In the genomic region with DNA sequence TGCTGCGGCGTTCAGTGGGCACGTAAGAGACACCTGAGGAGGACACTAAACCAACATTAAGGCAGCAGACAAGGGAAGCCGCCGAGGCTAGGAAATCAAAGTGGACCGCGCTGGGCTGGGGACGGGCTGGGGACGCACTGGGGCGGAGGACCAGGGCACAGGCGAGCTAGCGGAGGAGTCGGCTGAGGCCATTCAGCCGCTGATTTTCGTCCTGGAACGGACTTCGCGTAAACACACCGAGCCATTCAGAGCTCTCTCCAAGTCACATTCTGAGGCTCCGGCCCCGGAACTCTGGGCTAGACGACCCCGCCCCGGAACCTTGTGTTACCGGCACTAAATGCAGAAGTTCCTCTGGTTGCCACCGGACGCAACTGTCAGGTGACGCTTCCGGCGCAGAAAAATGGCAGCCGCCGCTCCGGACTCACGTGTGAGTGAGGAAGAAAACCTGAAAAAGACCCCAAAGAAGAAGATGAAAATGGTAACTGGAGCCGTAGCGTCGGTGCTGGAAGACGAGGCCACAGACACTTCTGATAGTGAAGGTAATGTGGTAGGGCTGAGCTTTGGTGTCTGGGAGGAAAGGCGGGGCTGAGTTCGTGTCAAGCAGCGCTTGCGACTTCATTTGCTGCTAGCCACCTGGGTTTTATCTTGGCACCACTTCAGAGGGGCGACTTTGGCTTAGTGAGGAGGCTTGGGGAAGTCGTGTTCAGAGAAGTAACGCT, we compare ENCODE assay signal across 1 cellular context.
TF ChIP-seq lines count a peak whose summit lies in the region.

Gene RRP15 (plus strand): TSS at position 377 of the 719 bp plus-strand sequence. CDS start 24 bp downstream, at position 401.

TF ChIP-seq in HEK293, 187 proteins besides CTCF, POLR2A, EP300 and RAD21 (continued from another document and continues in another):
- TF ChIP-seq, protein P1, sequence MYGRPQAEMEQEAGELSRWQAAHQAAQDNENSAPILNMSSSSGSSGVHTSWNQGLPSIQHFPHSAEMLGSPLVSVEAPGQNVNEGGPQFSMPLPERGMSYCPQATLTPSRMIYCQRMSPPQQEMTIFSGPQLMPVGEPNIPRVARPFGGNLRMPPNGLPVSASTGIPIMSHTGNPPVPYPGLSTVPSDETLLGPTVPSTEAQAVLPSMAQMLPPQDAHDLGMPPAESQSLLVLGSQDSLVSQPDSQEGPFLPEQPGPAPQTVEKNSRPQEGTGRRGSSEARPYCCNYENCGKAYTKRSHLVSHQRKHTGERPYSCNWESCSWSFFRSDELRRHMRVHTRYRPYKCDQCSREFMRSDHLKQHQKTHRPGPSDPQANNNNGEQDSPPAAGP (tag by site-specific recombination; IDR thresholded peaks at IDR 0.05) = peak; percentile 94
- no peak for TF ChIP-seq SALL2 (tag by site-specific recombination; IDR thresholded peaks at IDR 0.05; ENCODE audit: borderline replicate concordance)
- TF ChIP-seq ZNF561 (tag by site-specific recombination; IDR thresholded peaks at IDR 0.05; ENCODE audit: borderline replicate concordance) = peak; percentile 90
- TF ChIP-seq HOXD13 (CRISPR knock-in tag; IDR thresholded peaks at IDR 0.05; ENCODE audit: borderline replicate concordance) = 0 out of 2 replicates have a peak, but pooled peaks have one; percentile 50
- 0 out of 2 replicates have a peak, but pooled peaks have one; percentile 10 for TF ChIP-seq FEZF1 (tag by site-specific recombination; IDR thresholded peaks at IDR 0.05)
- TF ChIP-seq YY1 (tag by site-specific recombination; IDR thresholded peaks at IDR 0.05) = peak; percentile 98
- TF ChIP-seq HIC1 (tag by site-specific recombination; IDR thresholded peaks at IDR 0.05) = no peak
- no peak for TF ChIP-seq ZNF37A (tag by site-specific recombination; IDR thresholded peaks at IDR 0.05)
- TF ChIP-seq REST (tag by site-specific recombination; IDR thresholded peaks at IDR 0.05) = peak; percentile 78
- TF ChIP-seq, protein P2, sequence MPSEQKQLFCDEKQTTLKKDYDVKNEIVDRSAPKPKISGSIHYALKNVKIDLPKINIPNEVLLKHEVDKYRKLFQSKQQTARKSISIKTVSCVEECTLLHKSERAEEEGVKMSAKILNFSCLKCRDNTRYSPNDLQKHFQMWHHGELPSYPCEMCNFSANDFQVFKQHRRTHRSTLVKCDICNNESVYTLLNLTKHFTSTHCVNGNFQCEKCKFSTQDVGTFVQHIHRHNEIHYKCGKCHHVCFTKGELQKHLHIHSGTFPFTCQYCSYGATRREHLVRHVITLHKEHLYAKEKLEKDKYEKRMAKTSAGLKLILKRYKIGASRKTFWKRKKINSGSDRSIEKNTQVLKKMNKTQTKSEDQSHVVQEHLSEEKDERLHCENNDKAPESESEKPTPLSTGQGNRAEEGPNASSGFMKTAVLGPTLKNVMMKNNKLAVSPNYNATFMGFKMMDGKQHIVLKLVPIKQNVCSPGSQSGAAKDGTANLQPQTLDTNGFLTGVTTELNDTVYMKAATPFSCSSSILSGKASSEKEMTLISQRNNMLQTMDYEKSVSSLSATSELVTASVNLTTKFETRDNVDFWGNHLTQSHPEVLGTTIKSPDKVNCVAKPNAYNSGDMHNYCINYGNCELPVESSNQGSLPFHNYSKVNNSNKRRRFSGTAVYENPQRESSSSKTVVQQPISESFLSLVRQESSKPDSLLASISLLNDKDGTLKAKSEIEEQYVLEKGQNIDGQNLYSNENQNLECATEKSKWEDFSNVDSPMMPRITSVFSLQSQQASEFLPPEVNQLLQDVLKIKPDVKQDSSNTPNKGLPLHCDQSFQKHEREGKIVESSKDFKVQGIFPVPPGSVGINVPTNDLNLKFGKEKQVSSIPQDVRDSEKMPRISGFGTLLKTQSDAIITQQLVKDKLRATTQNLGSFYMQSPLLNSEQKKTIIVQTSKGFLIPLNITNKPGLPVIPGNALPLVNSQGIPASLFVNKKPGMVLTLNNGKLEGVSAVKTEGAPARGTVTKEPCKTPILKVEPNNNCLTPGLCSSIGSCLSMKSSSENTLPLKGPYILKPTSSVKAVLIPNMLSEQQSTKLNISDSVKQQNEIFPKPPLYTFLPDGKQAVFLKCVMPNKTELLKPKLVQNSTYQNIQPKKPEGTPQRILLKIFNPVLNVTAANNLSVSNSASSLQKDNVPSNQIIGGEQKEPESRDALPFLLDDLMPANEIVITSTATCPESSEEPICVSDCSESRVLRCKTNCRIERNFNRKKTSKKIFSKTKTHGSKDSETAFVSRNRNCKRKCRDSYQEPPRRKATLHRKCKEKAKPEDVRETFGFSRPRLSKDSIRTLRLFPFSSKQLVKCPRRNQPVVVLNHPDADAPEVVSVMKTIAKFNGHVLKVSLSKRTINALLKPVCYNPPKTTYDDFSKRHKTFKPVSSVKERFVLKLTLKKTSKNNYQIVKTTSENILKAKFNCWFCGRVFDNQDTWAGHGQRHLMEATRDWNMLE (tag by site-specific recombination; conservative IDR thresholded peaks at IDR 0.05; ENCODE audit: low read depth) = peak; percentile 85
- TF ChIP-seq ZNF112 (tag by site-specific recombination; IDR thresholded peaks at IDR 0.05) = no peak
- no peak for TF ChIP-seq ZNF747 (tag by site-specific recombination; IDR thresholded peaks at IDR 0.05)
- TF ChIP-seq ZXDB (tag by site-specific recombination; IDR thresholded peaks at IDR 0.05) = peak; percentile 94
- TF ChIP-seq GLIS1 (tag by site-specific recombination; IDR thresholded peaks at IDR 0.05) = no peak
- no peak for TF ChIP-seq HOXC10 (CRISPR knock-in tag; IDR thresholded peaks at IDR 0.05)
- TF ChIP-seq SCRT2 (tag by site-specific recombination; IDR thresholded peaks at IDR 0.05) = peak; percentile 37; the same call in 1 of the 2 replicates
- TF ChIP-seq ZFP37 (tag by site-specific recombination; IDR thresholded peaks at IDR 0.05) = peak; percentile 96
- TF ChIP-seq SCRT1 (tag by site-specific recombination; IDR thresholded peaks at IDR 0.05; ENCODE audit: borderline replicate concordance) = no peak
- peak; percentile 61; the same call in 1 of the 2 replicates for TF ChIP-seq ZNF391 (tag by site-specific recombination; IDR thresholded peaks at IDR 0.05; ENCODE audit: borderline replicate concordance, low read depth)
- no peak for TF ChIP-seq ZNF416 (tag by site-specific recombination; IDR thresholded peaks at IDR 0.05)
- peak; percentile 63; the same call in 1 of the 2 replicates for TF ChIP-seq ZBTB8A (tag by site-specific recombination; IDR thresholded peaks at IDR 0.05)
- TF ChIP-seq ZNF529 (tag by site-specific recombination; IDR thresholded peaks at IDR 0.05; ENCODE audit: insufficient replicate concordance) = no peak
- TF ChIP-seq ZBTB26 (tag by site-specific recombination; optimal IDR thresholded peaks at IDR 0.05) = peak; percentile 22
- TF ChIP-seq PRDM6 (tag by site-specific recombination; IDR thresholded peaks at IDR 0.05) = no peak
- no peak for TF ChIP-seq ZNF132 (tag by site-specific recombination; IDR thresholded peaks at IDR 0.05; ENCODE audit: borderline replicate concordance)
- TF ChIP-seq, protein P3, sequence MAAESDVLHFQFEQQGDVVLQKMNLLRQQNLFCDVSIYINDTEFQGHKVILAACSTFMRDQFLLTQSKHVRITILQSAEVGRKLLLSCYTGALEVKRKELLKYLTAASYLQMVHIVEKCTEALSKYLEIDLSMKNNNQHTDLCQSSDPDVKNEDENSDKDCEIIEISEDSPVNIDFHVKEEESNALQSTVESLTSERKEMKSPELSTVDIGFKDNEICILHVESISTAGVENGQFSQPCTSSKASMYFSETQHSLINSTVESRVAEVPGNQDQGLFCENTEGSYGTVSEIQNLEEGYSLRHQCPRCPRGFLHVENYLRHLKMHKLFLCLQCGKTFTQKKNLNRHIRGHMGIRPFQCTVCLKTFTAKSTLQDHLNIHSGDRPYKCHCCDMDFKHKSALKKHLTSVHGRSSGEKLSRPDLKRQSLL (tag by site-specific recombination; IDR thresholded peaks at IDR 0.05) = 0 out of 2 replicates have a peak, but pooled peaks have one; percentile 36
- peak; percentile 61; the same call in 1 of the 2 replicates for TF ChIP-seq ZBTB21 (tag by site-specific recombination; IDR thresholded peaks at IDR 0.05)
- no peak for TF ChIP-seq TRIM28 (IDR thresholded peaks at IDR 0.05; ENCODE audit: borderline replicate concordance, low read length)
- TF ChIP-seq ZNF473 (tag by site-specific recombination; IDR thresholded peaks at IDR 0.05) = no peak
- TF ChIP-seq GLI4 (tag by site-specific recombination; IDR thresholded peaks at IDR 0.05) = 0 out of 2 replicates have a peak, but pooled peaks have one; percentile 75
- peak; percentile 12 for TF ChIP-seq SETDB1 (IDR thresholded peaks at IDR 0.05; ENCODE audit: insufficient read length, low read length)
- TF ChIP-seq ZNF157 (tag by site-specific recombination; IDR thresholded peaks at IDR 0.05) = no peak
- no peak for TF ChIP-seq ZNF292 (tag by site-specific recombination; IDR thresholded peaks at IDR 0.05; ENCODE audit: borderline replicate concordance, low read depth)
- TF ChIP-seq ZNF707 (tag by site-specific recombination; IDR thresholded peaks at IDR 0.05) = no peak
- no peak for TF ChIP-seq ZFP41 (tag by site-specific recombination; IDR thresholded peaks at IDR 0.05; ENCODE audit: borderline replicate concordance)
- peak; percentile 95 for TF ChIP-seq ZNF501 (tag by site-specific recombination; IDR thresholded peaks at IDR 0.05)
- 0 out of 2 replicates have a peak, but pooled peaks have one; percentile 14 for TF ChIP-seq ZNF18 (tag by site-specific recombination; IDR thresholded peaks at IDR 0.05)
